13 cellular contexts compared by ENCODE assay signal in the genomic region with DNA sequence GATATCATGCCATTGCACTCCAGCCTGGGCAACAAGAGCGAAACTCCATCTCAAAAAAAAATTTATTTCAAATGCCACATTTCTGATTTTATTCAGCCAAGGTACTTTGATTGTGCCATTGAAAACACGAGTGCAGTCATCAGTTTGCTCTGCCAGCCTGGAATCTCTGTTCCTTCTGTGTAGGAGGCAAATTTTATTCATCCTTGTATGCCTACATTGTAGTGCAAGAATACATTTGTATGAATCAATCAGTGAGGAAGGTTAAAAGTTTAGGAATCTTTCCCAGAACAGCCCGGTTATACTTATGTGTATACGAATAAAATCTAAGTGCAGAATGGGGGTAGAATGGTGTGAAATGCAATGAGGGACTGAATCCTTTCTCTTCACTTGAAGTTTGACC. TPM values are rescaled to one million over a fixed set of nuclear protein-coding genes. Genes with fewer than 3 reads are reported as not detected.
A peak's percentile ranks its signal among the peaks of the same experiment; 100 is the strongest.
DNase-seq lines count a peak whose midpoint lies in the region; ATAC-seq and TF ChIP-seq lines count a peak whose summit lies in the region.
"Had no signal": no experiment of that assay in that cellular context is flagged by ENCODE, and none has a peak within 500 bp of the region (broad histone marks: within the 10 kb centered on the region; RNA-seq: fewer than 3 reads in every experiment).

No MANE protein-coding gene starts in this region.

- H3K9me3 Mint-ChIP-seq in CD4-positive, alpha-beta memory T cell: no peaks in the 10 kb centered on the region
- H3K9me3 Mint-ChIP-seq in GM23338: no peaks in the 10 kb centered on the region
- H3K9me3 Mint-ChIP-seq in brain: peaks cover 0 to 3% (median 0%) of the 10 kb centered on the region in 5 experiments
- no peaks in the 10 kb centered on the region for H3K9me3 Mint-ChIP-seq in neural crest cell
- H3K9me3 Mint-ChIP-seq: effector memory CD8-positive, alpha-beta T cell had no signal

- peaks cover 30% of the 10 kb centered on the region for H3K4me1 ChIP-seq in CD4-positive, alpha-beta memory T cell (ENCODE audit: insufficient read depth, low read length)
- peaks cover 19% of the 10 kb centered on the region for H3K4me1 ChIP-seq in GM23338 (ENCODE audit: insufficient read depth)

- POLR2A ChIA-PET in CD4-positive, alpha-beta memory T cell (lab: Charles Lee; ENCODE audit: partially characterized antibody): no interaction called here

- H3K9me2 ChIP-seq in GM23338 (ENCODE audit: insufficient read depth): no peaks in the 10 kb centered on the region

- H3K27me3 ChIP-seq in CD4-positive, alpha-beta memory T cell (ENCODE audit: insufficient read depth, low read length): peaks cover 19% of the 10 kb centered on the region
- no peaks in the 10 kb centered on the region for H3K27me3 ChIP-seq in GM23338 (ENCODE audit: insufficient read depth)

- H3K27ac ChIP-seq in CD4-positive, alpha-beta memory T cell (ENCODE audit: low read depth, low read length): no peak overlapping the region
- H3K27ac ChIP-seq in GM23338 (ENCODE audit: low read depth): no peak overlapping the region
- H3K27ac ChIP-seq: left lung, thoracic aorta had no signal

- peak overlapping the region in 6 of 8 donors; percentile 6 to 88 (median 68) for H3K4me3 Mint-ChIP-seq in CD4-positive, alpha-beta memory T cell
- H3K4me3 Mint-ChIP-seq in GM23338 (peak overlapping the region; percentile 93), brain (peak overlapping the region; percentile 83 to 96 (median 89)), neural crest cell (peak overlapping the region; percentile 81)

- H3K36me3 Mint-ChIP-seq in CD4-positive, alpha-beta memory T cell: no peaks in the 10 kb centered on the region
- H3K36me3 Mint-ChIP-seq in GM23338 (ENCODE audit: low read depth) (peaks cover 7% of the 10 kb centered on the region; the same call in 2 of the 3 replicates), brain (peaks cover 2% of the 10 kb centered on the region), neural crest cell (ENCODE audit: low read depth) (no peaks in the 10 kb centered on the region)

- no peak for TF ChIP-seq CTCF in GM23338 (conservative IDR thresholded peaks at IDR 0.05; ENCODE audit: low read depth in 2 of 2)
- no peak for TF ChIP-seq CTCF in brain (conservative IDR thresholded peaks at IDR 0.05)
- no peak for TF ChIP-seq CTCF in neural crest cell (conservative IDR thresholded peaks at IDR 0.05)

- H3K27me3 Mint-ChIP-seq in CD4-positive, alpha-beta memory T cell: peaks cover 38 to 41% of the 10 kb centered on the region in 2 donors
- H3K27me3 Mint-ChIP-seq in GM23338 (ENCODE audit: insufficient read depth, low read depth, poor library complexity) (peaks cover 9% of the 10 kb centered on the region), brain (peaks cover 19% of the 10 kb centered on the region), neural crest cell (ENCODE audit: low read depth) (no peaks in the 10 kb centered on the region)

- H4K20me1 ChIP-seq in GM23338 (replicated peaks; ENCODE audit: insufficient read depth): 0 out of 2 replicates have a peak, but pooled peaks cover 5% of the 10 kb centered on the region

- H3K4me1 Mint-ChIP-seq in CD4-positive, alpha-beta memory T cell: peaks cover 15 to 34% (median 24%) of the 10 kb centered on the region in 4 donors
- H3K4me1 Mint-ChIP-seq in GM23338 (peaks cover 21% of the 10 kb centered on the region), brain (peaks cover 27% of the 10 kb centered on the region), neural crest cell (peaks cover 37% of the 10 kb centered on the region)

- H3K4me3 ChIP-seq in CD4-positive, alpha-beta memory T cell (ENCODE audit: low read length in 2 of 2): no peak overlapping the region
- peak overlapping the region; percentile 97 for H3K4me3 ChIP-seq in GM23338

- peak overlapping the region; percentile 85 for H3K4me2 ChIP-seq in GM23338

- CTCF ChIA-PET in CD4-positive, alpha-beta memory T cell (lab: Charles Lee; ENCODE audit: partially characterized antibody): interaction anchor here (1.6 kb wide), 1 partner anchor 8 kb away, joined by 9 read pairs; no protein-coding TSS in a partner anchor

- intact Hi-C loops in CD4-positive, alpha-beta memory T cell (cut with micrococcal nuclease): loop anchor here (10.0 kb wide), 1 partner anchor 166 kb away; a partner anchor contains a TSS

- no peak for DNase-seq in CD4-positive, alpha-beta memory T cell
- DNase-seq in GM23338 (ENCODE audit: low spot score): no peak
- no peak for DNase-seq in neural crest cell (ENCODE audit: low read depth, low spot score)
- DNase-seq: activated CD4-positive, CD25-positive, alpha-beta regulatory T cell; effector memory CD8-positive, alpha-beta T cell; H7; left lung; right cardiac atrium had no signal

- ATAC-seq in GM23338: no peak
- ATAC-seq in GM21447 (IDR thresholded peaks at IDR 0.05; ENCODE audit: unreplicated experiment): no peak
- ATAC-seq in HG03469 (IDR thresholded peaks at IDR 0.05; ENCODE audit: unreplicated experiment): no peak
- ATAC-seq in GM18861 (IDR thresholded peaks at IDR 0.05; ENCODE audit: unreplicated experiment): no peak

- H3K27ac Mint-ChIP-seq in CD4-positive, alpha-beta memory T cell: no peak overlapping the region
- H3K27ac Mint-ChIP-seq in GM23338: no peak overlapping the region
- peak overlapping the region in 4 of 5 experiments; percentile 66 to 86 (median 74) for H3K27ac Mint-ChIP-seq in brain
- H3K27ac Mint-ChIP-seq in neural crest cell (ENCODE audit: unreplicated experiment): no peak overlapping the region
- H3K27ac Mint-ChIP-seq: effector memory CD8-positive, alpha-beta T cell had no signal

- H3K9me3 ChIP-seq in CD4-positive, alpha-beta memory T cell (ENCODE audit: control insufficient read depth in 1 of 2, low read length in 2 of 2): no peaks in the 10 kb centered on the region
- H3K9me3 ChIP-seq: left lung, thoracic aorta had no signal

- H3K36me3 ChIP-seq in CD4-positive, alpha-beta memory T cell (ENCODE audit: insufficient read depth, low read length): no peaks in the 10 kb centered on the region
- H3K36me3 ChIP-seq in GM23338 (ENCODE audit: insufficient read depth): no peaks in the 10 kb centered on the region
- H3K36me3 ChIP-seq: left lung, thoracic aorta had no signal

- H2AFZ ChIP-seq in GM23338: peak overlapping the region; percentile 72; the same call in 1 of the 2 replicates

- peaks cover 37% of the 10 kb centered on the region for H3K79me2 ChIP-seq in GM23338 (replicated peaks; ENCODE audit: insufficient read depth)

- H3F3A ChIP-seq in GM23338 (replicated peaks; ENCODE audit: low read depth): peaks cover 4% of the 10 kb centered on the region; the same call in 1 of the 2 replicates

TF ChIP-seq in GM23338, 12 proteins besides CTCF, POLR2A, EP300 and RAD21 (continues in another document):
- TF ChIP-seq, protein P1, sequence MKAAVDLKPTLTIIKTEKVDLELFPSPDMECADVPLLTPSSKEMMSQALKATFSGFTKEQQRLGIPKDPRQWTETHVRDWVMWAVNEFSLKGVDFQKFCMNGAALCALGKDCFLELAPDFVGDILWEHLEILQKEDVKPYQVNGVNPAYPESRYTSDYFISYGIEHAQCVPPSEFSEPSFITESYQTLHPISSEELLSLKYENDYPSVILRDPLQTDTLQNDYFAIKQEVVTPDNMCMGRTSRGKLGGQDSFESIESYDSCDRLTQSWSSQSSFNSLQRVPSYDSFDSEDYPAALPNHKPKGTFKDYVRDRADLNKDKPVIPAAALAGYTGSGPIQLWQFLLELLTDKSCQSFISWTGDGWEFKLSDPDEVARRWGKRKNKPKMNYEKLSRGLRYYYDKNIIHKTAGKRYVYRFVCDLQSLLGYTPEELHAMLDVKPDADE (IDR thresholded peaks at IDR 0.05): no peak
- TF ChIP-seq EZH2phosphoT487 (IDR thresholded peaks at IDR 0.05; ENCODE audit: unreplicated experiment) (no peak), EZH2 (IDR thresholded peaks at IDR 0.05; ENCODE audit: low read depth, unreplicated experiment) (no peak), STAT1 (IDR thresholded peaks at IDR 0.05; ENCODE audit: unreplicated experiment) (no peak), JUNB (IDR thresholded peaks at IDR 0.05; ENCODE audit: unreplicated experiment) (no peak), CREB1 (CRISPR knock-in tag; IDR thresholded peaks at IDR 0.05; ENCODE audit: low read depth) (no peak)
- TF ChIP-seq, protein P2, sequence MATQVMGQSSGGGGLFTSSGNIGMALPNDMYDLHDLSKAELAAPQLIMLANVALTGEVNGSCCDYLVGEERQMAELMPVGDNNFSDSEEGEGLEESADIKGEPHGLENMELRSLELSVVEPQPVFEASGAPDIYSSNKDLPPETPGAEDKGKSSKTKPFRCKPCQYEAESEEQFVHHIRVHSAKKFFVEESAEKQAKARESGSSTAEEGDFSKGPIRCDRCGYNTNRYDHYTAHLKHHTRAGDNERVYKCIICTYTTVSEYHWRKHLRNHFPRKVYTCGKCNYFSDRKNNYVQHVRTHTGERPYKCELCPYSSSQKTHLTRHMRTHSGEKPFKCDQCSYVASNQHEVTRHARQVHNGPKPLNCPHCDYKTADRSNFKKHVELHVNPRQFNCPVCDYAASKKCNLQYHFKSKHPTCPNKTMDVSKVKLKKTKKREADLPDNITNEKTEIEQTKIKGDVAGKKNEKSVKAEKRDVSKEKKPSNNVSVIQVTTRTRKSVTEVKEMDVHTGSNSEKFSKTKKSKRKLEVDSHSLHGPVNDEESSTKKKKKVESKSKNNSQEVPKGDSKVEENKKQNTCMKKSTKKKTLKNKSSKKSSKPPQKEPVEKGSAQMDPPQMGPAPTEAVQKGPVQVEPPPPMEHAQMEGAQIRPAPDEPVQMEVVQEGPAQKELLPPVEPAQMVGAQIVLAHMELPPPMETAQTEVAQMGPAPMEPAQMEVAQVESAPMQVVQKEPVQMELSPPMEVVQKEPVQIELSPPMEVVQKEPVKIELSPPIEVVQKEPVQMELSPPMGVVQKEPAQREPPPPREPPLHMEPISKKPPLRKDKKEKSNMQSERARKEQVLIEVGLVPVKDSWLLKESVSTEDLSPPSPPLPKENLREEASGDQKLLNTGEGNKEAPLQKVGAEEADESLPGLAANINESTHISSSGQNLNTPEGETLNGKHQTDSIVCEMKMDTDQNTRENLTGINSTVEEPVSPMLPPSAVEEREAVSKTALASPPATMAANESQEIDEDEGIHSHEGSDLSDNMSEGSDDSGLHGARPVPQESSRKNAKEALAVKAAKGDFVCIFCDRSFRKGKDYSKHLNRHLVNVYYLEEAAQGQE (IDR thresholded peaks at IDR 0.05; ENCODE audit: unreplicated experiment): no peak

RNA-seq across cellular contexts. Expression of a gene that starts 0.9 kb away (rescaled TPM):
- total RNA-seq in CD4-positive, alpha-beta memory T cell: 1 to 10 TPM; 1.4 to 1.5 TPM
- 1 to 10 TPM in 1 of 2 donors, under 1 TPM in 1; 0.71 to 1.0 TPM for polyA plus RNA-seq in CD4-positive, alpha-beta memory T cell
- 82.5 and 90.5 TPM in 2 replicates for total RNA-seq in GM23338 (2014; rRNA removed; shearing (Covaris generic))
- 32.5 and 37.2 TPM in 2 replicates for polyA plus RNA-seq in GM23338 (2016; fragmentation: Nextera tagmentation; extraction: Ambion mirVana)
- polyA plus RNA-seq in brain (ENCODE audit: insufficient read depth, low read depth, low replicate concordance): 1.8 TPM
- total RNA-seq in neural crest cell: 27.7 and 30.0 TPM in 2 replicates

RNA-seq across cellular contexts. Expression of a gene that starts 31.9 kb away (rescaled TPM):
- 10 to 100 TPM; 29.1 to 30.7 TPM for total RNA-seq in CD4-positive, alpha-beta memory T cell
- 1 to 10 TPM; 5.4 to 6.7 TPM for polyA plus RNA-seq in CD4-positive, alpha-beta memory T cell
- total RNA-seq in GM23338 (2014; rRNA removed; shearing (Covaris generic)): 11.1 and 12.0 TPM in 2 replicates
- polyA plus RNA-seq in GM23338 (2016; fragmentation: Nextera tagmentation; extraction: Ambion mirVana) (7.1 and 7.2 TPM in 2 replicates), brain (ENCODE audit: insufficient read depth, low read depth, low replicate concordance) (3.8 TPM)
- 13.1 and 19.3 TPM in 2 replicates for total RNA-seq in neural crest cell

Comparison
In these comparisons a context has a peak if more than half of its experiments do, and no peak if none do; other contexts are left out.
1. H3K27ac Mint-ChIP-seq: peak in brain (4 of 5); none in CD4-positive, alpha-beta memory T cell (0 of 7), GM23338 (single experiment) and neural crest cell (single experiment).
2. RNA of a gene that starts 0.9 kb away (total RNA-seq): 82.5 to 90.5 TPM in GM23338 and 27.7 to 30.0 TPM in neural crest cell; 1.4 to 1.5 TPM in CD4-positive, alpha-beta memory T cell; every median in the first group is over 10 times any median in the second.
3. Peak in every context shown above with its lines, with median percentiles within 50 percentile points of each other: H3K4me3 Mint-ChIP-seq.